In the genomic region with DNA sequence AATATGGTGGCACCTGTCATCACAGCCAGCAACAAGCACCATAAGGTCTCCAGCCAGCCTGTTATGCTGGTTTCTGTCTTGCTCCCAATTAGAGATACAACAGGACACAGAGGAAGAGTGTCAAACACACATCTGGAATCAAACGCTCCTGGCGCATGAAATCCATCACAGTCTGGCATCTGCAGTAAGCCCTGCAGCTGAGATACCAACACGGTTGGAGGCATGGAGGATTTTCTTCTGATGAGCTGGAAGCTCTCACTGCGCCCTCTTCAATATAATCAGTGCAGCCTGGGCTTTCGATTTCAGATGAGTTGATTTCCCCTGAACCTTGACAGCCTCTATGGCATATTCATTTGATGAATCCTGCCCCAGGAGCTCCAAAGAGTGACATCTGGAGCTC, we compare ENCODE assay signal across 1 cellular context.
TF ChIP-seq lines count a peak whose summit lies in the region.

No MANE protein-coding gene starts in this region.

TF ChIP-seq in SK-N-SH treated with all-trans-retinoic acid at 6 μM for 48 hours, 23 proteins besides CTCF, POLR2A, EP300 and RAD21 (continued from another document):
- TF ChIP-seq, protein P1, sequence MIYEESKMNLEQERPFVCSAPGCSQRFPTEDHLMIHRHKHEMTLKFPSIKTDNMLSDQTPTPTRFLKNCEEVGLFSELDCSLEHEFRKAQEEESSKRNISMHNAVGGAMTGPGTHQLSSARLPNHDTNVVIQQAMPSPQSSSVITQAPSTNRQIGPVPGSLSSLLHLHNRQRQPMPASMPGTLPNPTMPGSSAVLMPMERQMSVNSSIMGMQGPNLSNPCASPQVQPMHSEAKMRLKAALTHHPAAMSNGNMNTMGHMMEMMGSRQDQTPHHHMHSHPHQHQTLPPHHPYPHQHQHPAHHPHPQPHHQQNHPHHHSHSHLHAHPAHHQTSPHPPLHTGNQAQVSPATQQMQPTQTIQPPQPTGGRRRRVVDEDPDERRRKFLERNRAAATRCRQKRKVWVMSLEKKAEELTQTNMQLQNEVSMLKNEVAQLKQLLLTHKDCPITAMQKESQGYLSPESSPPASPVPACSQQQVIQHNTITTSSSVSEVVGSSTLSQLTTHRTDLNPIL (CRISPR knock-in tag; IDR thresholded peaks at IDR 0.05; ENCODE audit: low read depth): no peak
TF ChIP-seq in SK-N-SH treated with all-trans-retinoic acid at 6 μM for 48 hours: peak in this region for 0.
